Comparison of ENCODE assay signal across 26 cellular contexts in the genomic region with DNA sequence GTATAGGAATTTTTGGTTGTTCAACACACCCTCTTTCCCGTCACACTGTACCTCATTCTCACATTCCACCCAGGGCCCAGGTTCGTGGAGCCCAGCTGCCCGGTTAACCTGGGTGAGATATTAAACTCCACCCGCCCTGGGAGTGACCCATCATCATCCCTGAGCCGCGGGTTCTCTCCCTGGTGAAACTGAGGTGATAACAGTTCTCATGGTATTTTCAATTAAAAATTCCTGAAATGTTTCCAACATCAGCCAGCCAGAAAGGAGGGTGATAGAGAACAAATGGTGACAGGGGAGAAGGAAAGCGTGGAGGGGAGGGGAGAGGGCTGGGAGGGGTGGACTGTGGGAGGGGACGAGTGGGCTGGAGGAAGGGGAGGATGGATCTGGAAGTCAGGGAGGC.
"Had no signal": no experiment of that assay in that cellular context is flagged by ENCODE, and none has a peak within 500 bp of the region (broad histone marks: within the 10 kb centered on the region; RNA-seq: fewer than 3 reads in every experiment).

No MANE protein-coding gene starts in this region.

- H3K27ac ChIP-seq: breast epithelium, esophagus muscularis mucosa, foreskin keratinocyte, heart right ventricle, lower lobe of right lung, neutrophil, prostate gland, spleen, testis, transverse colon had no signal

- ATAC-seq: activated naive CD8-positive, alpha-beta T cell treated with anti-CD3 and anti-CD28 coated beads, Interleukin-2, amount 50 U/mL, for 24 hours; foreskin keratinocyte; lower lobe of right lung; natural killer cell treated with Interleukin-12 subunit alpha and Interleukin-12 subunit beta and Interleukin-15 and Interleukin-18, amount 100 ng/mL, for 72 hours; T-helper 17 cell had no signal

- H3K9me3 ChIP-seq: breast epithelium, esophagus muscularis mucosa, heart right ventricle, lower lobe of right lung, neutrophil, ovary, prostate gland, spleen, testis, transverse colon had no signal

- H3K36me3 ChIP-seq: breast epithelium, esophagus muscularis mucosa, heart right ventricle, lower lobe of right lung, neutrophil, ovary, prostate gland, spleen, transverse colon had no signal

- H3K27me3 ChIP-seq: breast epithelium, heart right ventricle, ovary, testis, transverse colon had no signal

- DNase-seq: activated CD4-positive, alpha-beta memory T cell treated with anti-CD3 and anti-CD28 coated beads, Interleukin-2, amount 10 ng/mL, durations not matched to agents 7 days and 5 days; activated CD4-positive, alpha-beta T cell treated with anti-CD3 and anti-CD28 coated beads, Interleukin-2, amount 10 ng/mL, durations not matched to agents 7 days and 5 days; activated CD4-positive, CD25-positive, alpha-beta regulatory T cell treated with anti-CD3 and anti-CD28 coated beads, Interleukin-2, amount 50 U/mL, for 72 hours; activated CD8-positive, alpha-beta memory T cell treated with anti-CD3 and anti-CD28 coated beads, Interleukin-2, amount 50 U/mL, for 48 hours; activated gamma-delta T cell treated with Interleukin-2 at 50 U/mL for 16 hours; activated naive CD8-positive, alpha-beta T cell treated with anti-CD3 and anti-CD28 coated beads, Interleukin-2, amount 50 U/mL, for 24 hours; activated T-cell treated with anti-CD3 and anti-CD28 coated beads, Interleukin-2, amount 50 U/mL, for 24 hours; amygdala; endodermal cell; foreskin keratinocyte; lower lobe of right lung; mesenchymal stem cell; spleen; stimulated activated CD4-positive, alpha-beta T cell treated with anti-CD3 and anti-CD28 coated beads, Interleukin-2, amount 100 ng/mL, for 48 hours; stimulated activated naive CD4-positive, alpha-beta T cell treated with Interleukin-2 at 50 U/mL for 16 hours; T-helper 17 cell; T1000; testis; transverse colon had no signal

- H3K4me3 ChIP-seq: breast epithelium, esophagus muscularis mucosa, heart right ventricle, lower lobe of right lung, ovary, prostate gland, spleen, testis, transverse colon had no signal

- H3K4me1 ChIP-seq: breast epithelium, foreskin keratinocyte, prostate gland, testis had no signal
